Comparison of ENCODE assay signal across 8 cellular contexts in the genomic region with DNA sequence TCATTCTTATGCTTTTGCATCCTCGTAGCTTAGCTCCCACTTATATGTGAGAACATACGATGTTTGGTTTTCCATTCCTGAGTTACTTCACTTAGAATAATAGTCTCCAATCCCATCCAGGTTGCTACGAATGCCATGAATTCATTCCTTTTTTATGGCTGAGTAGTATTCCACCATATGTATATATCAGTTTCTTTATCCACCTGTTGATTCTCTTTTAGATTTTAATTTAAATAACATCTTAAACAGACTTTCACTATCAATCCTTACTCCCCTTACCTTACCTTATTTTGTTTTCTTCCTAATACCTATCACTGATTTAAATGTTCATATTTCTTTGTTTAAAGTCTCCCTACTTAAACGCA. TPM values are rescaled to one million over a fixed set of nuclear protein-coding genes. Genes with fewer than 3 reads are reported as not detected.
DNase-seq lines count a peak whose midpoint lies in the region; ATAC-seq and TF ChIP-seq lines count a peak whose summit lies in the region.

No MANE protein-coding gene starts in this region.

- H3K27me3 Mint-ChIP-seq in GM23338 (ENCODE audit: insufficient read depth, low read depth, poor library complexity), result peaks cover 10% of the 10 kb centered on the region

- H2AFZ ChIP-seq in GM23338, result peak overlapping the region; percentile 88

- no peak for ATAC-seq in GM23338
- ATAC-seq in foreskin keratinocyte, result no peak
- no peak for ATAC-seq in GM21381 (IDR thresholded peaks at IDR 0.05; ENCODE audit: unreplicated experiment)

- no peaks in the 10 kb centered on the region; the same call in 1 of the 2 replicates for H3K9me2 ChIP-seq in GM23338 (ENCODE audit: insufficient read depth)

- H3K79me2 ChIP-seq in GM23338 (replicated peaks; ENCODE audit: insufficient read depth), result peaks cover 32% of the 10 kb centered on the region

- TF ChIP-seq CTCF in GM23338 (conservative IDR thresholded peaks at IDR 0.05; ENCODE audit: low read depth in 2 of 2) (no peak), WERI-Rb-1 (IDR thresholded peaks at IDR 0.05; ENCODE audit: low read depth, low read length) (no peak), foreskin keratinocyte (conservative IDR thresholded peaks at IDR 0.05) (no peak)

- H3K27me3 ChIP-seq in GM23338 (ENCODE audit: insufficient read depth) (no peaks in the 10 kb centered on the region), WERI-Rb-1 (ENCODE audit: insufficient read depth, low read depth, severe bottlenecking) (no peaks in the 10 kb centered on the region), foreskin keratinocyte (peaks cover 7% of the 10 kb centered on the region), skeletal muscle satellite cell (ENCODE audit: control insufficient read depth, insufficient read depth, low read length) (peaks cover 19% of the 10 kb centered on the region)

- H3K36me3 Mint-ChIP-seq in GM23338 (ENCODE audit: low read depth), result peaks cover 15% of the 10 kb centered on the region; the same call in 2 of the 3 replicates

- H3K4me1 Mint-ChIP-seq in GM23338, result peaks cover 10% of the 10 kb centered on the region; the same call in 2 of the 3 replicates

- DNase-seq in GM23338 (ENCODE audit: low spot score) (no peak), WERI-Rb-1 (no peak), foreskin keratinocyte (no peak), NCI-H774 (lab: John Stamatoyannopoulos, UW) (no peak), EL (no peak), globus pallidus (ENCODE audit: low spot score) (no peak)

- no peaks in the 10 kb centered on the region for H3F3A ChIP-seq in GM23338 (replicated peaks; ENCODE audit: low read depth)

- H3K9me3 ChIP-seq in WERI-Rb-1 (ENCODE audit: severe bottlenecking) (peaks cover 4% of the 10 kb centered on the region), skeletal muscle satellite cell (replicated peaks; ENCODE audit: low read length) (no peaks in the 10 kb centered on the region)

- peak overlapping the region; percentile 87 for H3K4me3 Mint-ChIP-seq in GM23338

- H3K9me3 Mint-ChIP-seq in GM23338, result no peaks in the 10 kb centered on the region

- no peaks in the 10 kb centered on the region; the same call in 1 of the 2 replicates for H3K4me1 ChIP-seq in GM23338 (ENCODE audit: insufficient read depth)
- peaks cover 4% of the 10 kb centered on the region for H3K4me1 ChIP-seq in foreskin keratinocyte
- no peaks in the 10 kb centered on the region for H3K4me1 ChIP-seq in skeletal muscle satellite cell (ENCODE audit: control insufficient read depth, insufficient read depth, low read length)

- peaks cover 8% of the 10 kb centered on the region; the same call in 1 of the 2 replicates for H4K20me1 ChIP-seq in GM23338 (replicated peaks; ENCODE audit: insufficient read depth)

- H3K4me3 ChIP-seq in GM23338, result peak overlapping the region; percentile 54
- H3K4me3 ChIP-seq in WERI-Rb-1 (ENCODE audit: low read depth, low read length), result peak overlapping the region; percentile 48
- H3K4me3 ChIP-seq in skeletal muscle satellite cell (ENCODE audit: low read length), result peak overlapping the region; percentile 75

- peak overlapping the region; percentile 91; the same call in 1 of the 2 replicates for H3K27ac Mint-ChIP-seq in GM23338

- peak overlapping the region; percentile 92 for H3K9ac ChIP-seq in skeletal muscle satellite cell (ENCODE audit: low read depth, low read length)

- peak overlapping the region; percentile 60; the same call in 1 of the 2 replicates for H3K27ac ChIP-seq in GM23338 (ENCODE audit: low read depth)
- H3K27ac ChIP-seq in WERI-Rb-1, result peak overlapping the region; percentile 70; the same call in 1 of the 2 replicates
- peak overlapping the region; percentile 97 for H3K27ac ChIP-seq in foreskin keratinocyte

- H3K36me3 ChIP-seq in GM23338 (ENCODE audit: insufficient read depth), result no peaks in the 10 kb centered on the region
- H3K36me3 ChIP-seq in WERI-Rb-1, result peaks cover 11% of the 10 kb centered on the region
- H3K36me3 ChIP-seq in skeletal muscle satellite cell (ENCODE audit: insufficient read depth, low read length), result peaks cover 4% of the 10 kb centered on the region

- peak overlapping the region; percentile 96 for H3K4me2 ChIP-seq in GM23338
- H3K4me2 ChIP-seq in skeletal muscle satellite cell (ENCODE audit: low read length), result peak overlapping the region; percentile 85

TF ChIP-seq in GM23338, 12 proteins besides CTCF, POLR2A, EP300 and RAD21:
- TF ChIP-seq NANOG (IDR thresholded peaks at IDR 0.05; ENCODE audit: borderline replicate concordance) (no peak), JUNB (IDR thresholded peaks at IDR 0.05; ENCODE audit: unreplicated experiment) (no peak), STAT1 (IDR thresholded peaks at IDR 0.05; ENCODE audit: unreplicated experiment) (no peak), POLR2AphosphoS5 (IDR thresholded peaks at IDR 0.05; ENCODE audit: low read depth) (no peak), REST (IDR thresholded peaks at IDR 0.05; ENCODE audit: unreplicated experiment) (no peak), ETS1 (IDR thresholded peaks at IDR 0.05) (no peak), EZH2phosphoT487 (IDR thresholded peaks at IDR 0.05; ENCODE audit: unreplicated experiment) (no peak)
TF ChIP-seq in GM23338: peak in this region for 0.

RNA-seq across cellular contexts. Expression of gene FBXW8, which starts 0.5 kb away (rescaled TPM):
- total RNA-seq in GM23338 (2014; rRNA removed; shearing (Covaris generic)), result 12.9 and 13.9 TPM in 2 replicates
- polyA plus RNA-seq in GM23338 (2016; fragmentation: Nextera tagmentation; extraction: Ambion mirVana), result 4.6 and 4.7 TPM in 2 replicates
- total RNA-seq in foreskin keratinocyte, result 6.6 and 8.5 TPM in 2 replicates
- polyA plus RNA-seq in foreskin keratinocyte, result 2.7 and 4.2 TPM in 2 replicates
- 14.2 and 17.5 TPM in 2 replicates for total RNA-seq in skeletal muscle satellite cell (2012; rRNA removed)

RNA-seq across cellular contexts. Expression of gene HRK, which starts 29.0 kb away (rescaled TPM):
- total RNA-seq in GM23338 (2014; rRNA removed; shearing (Covaris generic)), result 1.0 and 1.9 TPM in 2 replicates
- polyA plus RNA-seq in GM23338 (2016; fragmentation: Nextera tagmentation; extraction: Ambion mirVana) (1.7 and 1.9 TPM in 2 replicates), foreskin keratinocyte (not detected in 2 replicates)
- not detected in 2 replicates for total RNA-seq in foreskin keratinocyte
- under 0.01 TPM in 2 replicates for total RNA-seq in skeletal muscle satellite cell (2012; rRNA removed)
